In the genomic region with DNA sequence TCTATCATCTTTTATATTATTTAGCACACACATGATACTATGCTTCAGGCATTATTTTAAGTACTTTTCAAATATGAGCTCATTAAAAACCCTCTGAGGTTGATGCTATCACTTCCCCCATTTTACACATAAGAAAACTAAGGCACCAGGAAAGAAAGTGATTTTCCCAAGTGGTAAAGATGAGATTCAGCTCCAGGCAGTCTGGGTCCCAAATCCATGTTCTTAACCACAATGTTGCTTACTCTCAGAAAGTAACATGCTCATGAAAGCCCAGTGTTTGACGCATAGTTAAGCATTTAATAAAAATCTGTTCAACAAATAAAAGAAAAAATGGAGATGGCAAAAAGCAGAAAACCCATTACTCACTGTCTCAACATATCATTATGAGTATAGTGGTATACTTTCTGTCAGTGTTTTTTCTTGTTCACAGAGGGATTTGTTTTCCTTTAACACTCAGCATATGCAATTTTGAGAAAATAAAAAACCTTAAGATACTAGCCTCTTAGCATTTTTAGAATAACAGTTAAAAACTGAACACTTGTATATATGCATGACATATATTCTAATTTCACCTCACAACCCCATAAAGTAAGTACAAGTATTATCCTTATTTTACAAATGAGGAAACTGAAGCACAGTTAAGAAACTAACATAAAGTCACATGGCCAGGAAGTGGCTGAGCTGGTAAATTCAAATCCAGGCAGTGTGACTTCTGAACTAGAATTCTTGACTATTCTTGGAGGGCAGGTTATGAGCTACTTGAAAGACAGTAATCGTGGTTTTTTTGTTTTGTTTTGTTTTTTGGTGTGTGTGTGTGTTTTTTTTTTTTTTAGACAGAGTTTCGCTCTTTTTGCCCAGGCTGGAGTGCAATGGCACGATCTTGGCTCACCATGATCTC, we compare ENCODE assay signal across 8 cellular contexts. TPM values are rescaled to one million over a fixed set of nuclear protein-coding genes. Genes with fewer than 3 reads are reported as not detected.
DNase-seq lines count a peak whose midpoint lies in the region; ATAC-seq and TF ChIP-seq lines count a peak whose summit lies in the region.

No MANE protein-coding gene starts in this region.

- intact Hi-C loops in activated naive CD4-positive, alpha-beta T cell treated with anti-CD3 and anti-CD28 coated beads for 36 hours (cut with micrococcal nuclease) = loop anchor here (1.0 to 5.0 kb wide), 2 partner anchors 11 to 222 kb away; a partner anchor contains a TSS

- no peak for TF ChIP-seq CTCF in glutamatergic neuron (IDR thresholded peaks at IDR 0.05; ENCODE audit: partially characterized antibody, unreplicated experiment)

- CTCF ChIA-PET in activated naive CD4-positive, alpha-beta T cell treated with anti-CD3 and anti-CD28 coated beads for 36 hours (lab: Charles Lee) = interaction anchor here (0.7 to 1.7 kb wide), 4 partner anchors 10 to 222 kb away, joined by 3 to 7 read pairs (median 4); no protein-coding TSS in a partner anchor

- peak overlapping the region; percentile 86 for H3K27ac Mint-ChIP-seq in activated naive CD4-positive, alpha-beta T cell treated with anti-CD3 and anti-CD28 coated beads for 36 hours
- peak overlapping the region; percentile 71 for H3K27ac Mint-ChIP-seq in activated naive CD8-positive, alpha-beta T cell
- H3K27ac Mint-ChIP-seq in glutamatergic neuron (ENCODE audit: unreplicated experiment) = no peak overlapping the region

- peak overlapping the region; percentile 68 for H3K4me3 Mint-ChIP-seq in activated naive CD4-positive, alpha-beta T cell treated with anti-CD3 and anti-CD28 coated beads for 36 hours
- peak overlapping the region; percentile 71 for H3K4me3 Mint-ChIP-seq in activated naive CD8-positive, alpha-beta T cell
- H3K4me3 Mint-ChIP-seq in glutamatergic neuron (ENCODE audit: unreplicated experiment) = no peak overlapping the region

- peak; percentile 65 for DNase-seq in activated naive CD4-positive, alpha-beta T cell treated with anti-CD3 and anti-CD28 coated beads for 36 hours
- no peak for DNase-seq in activated naive CD4-positive, alpha-beta T cell (lab: John Stamatoyannopoulos, UW)
- DNase-seq in stimulated activated naive CD8-positive, alpha-beta T cell treated with anti-CD3 and anti-CD28 coated beads, Interleukin-15, Interleukin-2, amounts not matched to agents 100 U/mL and 50 U/mL, for 24 hours = no peak
- DNase-seq in glutamatergic neuron (no peak), NCI-H1092 (lab: John Stamatoyannopoulos, UW) (no peak), NCI-H510A treated with DMSO at 0.1 percent for 48 hours (lab: John Stamatoyannopoulos, UW) (no peak)

- no peaks in the 10 kb centered on the region for H3K27me3 Mint-ChIP-seq in activated naive CD4-positive, alpha-beta T cell treated with anti-CD3 and anti-CD28 coated beads for 36 hours (ENCODE audit: low read depth)
- no peaks in the 10 kb centered on the region for H3K27me3 Mint-ChIP-seq in activated naive CD8-positive, alpha-beta T cell
- H3K27me3 Mint-ChIP-seq in glutamatergic neuron (ENCODE audit: unreplicated experiment) = no peaks in the 10 kb centered on the region

- peaks cover 38% of the 10 kb centered on the region for H3K4me1 Mint-ChIP-seq in activated naive CD4-positive, alpha-beta T cell treated with anti-CD3 and anti-CD28 coated beads for 36 hours (ENCODE audit: low read depth)
- H3K4me1 Mint-ChIP-seq in activated naive CD8-positive, alpha-beta T cell (ENCODE audit: low read depth) = peaks cover 39% of the 10 kb centered on the region
- peaks cover 7% of the 10 kb centered on the region for H3K4me1 Mint-ChIP-seq in glutamatergic neuron (ENCODE audit: low read depth, unreplicated experiment)

- peaks cover 5% of the 10 kb centered on the region for H3K36me3 Mint-ChIP-seq in activated naive CD4-positive, alpha-beta T cell treated with anti-CD3 and anti-CD28 coated beads for 36 hours (ENCODE audit: low read depth)
- H3K36me3 Mint-ChIP-seq in activated naive CD8-positive, alpha-beta T cell = no peaks in the 10 kb centered on the region
- H3K36me3 Mint-ChIP-seq in glutamatergic neuron (ENCODE audit: unreplicated experiment) = peaks cover 8% of the 10 kb centered on the region

- peak; percentile 75 for ATAC-seq in HG03354 (IDR thresholded peaks at IDR 0.05; ENCODE audit: poor library complexity, severe bottlenecking, unreplicated experiment)
- ATAC-seq in stimulated activated naive CD8-positive, alpha-beta T cell treated with anti-CD3 and anti-CD28 coated beads, Interleukin-15, Interleukin-2, amounts not matched to agents 100 U/mL and 50 U/mL, for 24 hours = peak; percentile 76

- no peaks in the 10 kb centered on the region for H3K9me3 Mint-ChIP-seq in activated naive CD4-positive, alpha-beta T cell treated with anti-CD3 and anti-CD28 coated beads for 36 hours
- H3K9me3 Mint-ChIP-seq in activated naive CD8-positive, alpha-beta T cell (ENCODE audit: low read depth) = no peaks in the 10 kb centered on the region
- peaks cover 3% of the 10 kb centered on the region for H3K9me3 Mint-ChIP-seq in glutamatergic neuron (ENCODE audit: unreplicated experiment)

RNA-seq across cellular contexts. Expression of a gene that starts 10.4 kb away (rescaled TPM):
- total RNA-seq in activated naive CD4-positive, alpha-beta T cell treated with anti-CD3 and anti-CD28 coated beads for 36 hours = 10 to 100 TPM; 26.6 to 28.0 TPM
- 110 TPM for total RNA-seq in glutamatergic neuron (ENCODE audit: unreplicated experiment)

RNA-seq across cellular contexts. Expression of a gene that starts 11.2 kb away (rescaled TPM):
- total RNA-seq in activated naive CD4-positive, alpha-beta T cell treated with anti-CD3 and anti-CD28 coated beads for 36 hours = 10 to 100 TPM; 33.1 to 38.2 TPM
- total RNA-seq in glutamatergic neuron (ENCODE audit: unreplicated experiment) = 62.1 TPM
